ENCODE assay signal across 8 cellular contexts in the genomic region with DNA sequence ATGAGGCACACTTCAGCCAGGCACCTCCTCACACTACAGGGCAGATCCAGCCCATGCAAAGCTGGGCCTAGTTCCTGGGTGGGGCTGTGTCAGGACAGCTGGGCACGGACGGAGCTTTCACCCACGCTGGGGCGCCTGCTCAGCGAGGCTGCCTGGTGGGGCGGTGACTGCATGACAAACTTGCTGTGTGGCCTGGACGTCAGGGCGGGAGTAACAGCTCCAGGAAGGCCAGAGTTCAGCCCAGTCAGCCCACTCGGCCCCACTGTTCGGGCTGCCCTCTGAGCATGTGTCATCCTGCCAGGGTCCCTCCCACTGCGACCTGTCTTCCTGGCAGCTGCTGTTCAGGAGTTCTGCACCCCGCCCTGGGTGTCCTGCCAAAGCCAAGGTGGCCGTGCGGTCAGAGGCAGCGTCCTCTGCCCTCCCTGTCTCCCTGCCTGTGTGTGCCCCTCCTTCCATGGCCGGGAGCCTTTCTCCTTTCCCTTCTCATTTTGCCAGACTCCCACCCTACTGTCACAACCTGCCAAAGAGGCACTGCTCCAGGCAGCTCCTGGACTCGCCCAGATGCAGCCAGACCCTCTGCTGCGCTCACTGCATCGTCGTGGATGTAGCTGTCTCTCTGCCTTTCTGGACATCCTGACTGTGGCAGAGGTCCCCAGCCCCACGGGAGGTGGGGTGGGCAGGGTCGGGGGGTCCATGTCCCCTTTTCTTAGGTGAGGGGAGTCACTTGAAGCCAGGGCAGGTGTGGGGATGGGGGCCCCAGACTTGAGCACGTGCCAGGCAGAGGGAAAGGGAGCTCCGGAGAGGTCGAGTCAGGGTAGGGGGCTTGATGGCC. TPM values are rescaled to one million over a fixed set of nuclear protein-coding genes. Genes with fewer than 3 reads are reported as not detected.
DNase-seq lines count a peak whose midpoint lies in the region; ATAC-seq and TF ChIP-seq lines count a peak whose summit lies in the region.

No MANE protein-coding gene starts in this region.

- no peaks in the 10 kb centered on the region for H3K27me3 ChIP-seq in right atrium auricular region

- H3K4me3 ChIP-seq in right atrium auricular region (no peak overlapping the region), skin epidermis (no peak overlapping the region)

- DNase-seq in HCEC 1CT (peak; percentile 9), right atrium auricular region (ENCODE audit: low spot score) (peak; percentile 89), T-helper 1 cell (no peak), substantia nigra (lab: John Stamatoyannopoulos, UW) (no peak)
- no peak for DNase-seq in activated CD4-positive, CD25-positive, alpha-beta regulatory T cell treated with anti-CD3 and anti-CD28 coated beads, Interleukin-2, amount 50 U/mL, for 72 hours

- TF ChIP-seq CTCF in VCaP (conservative IDR thresholded peaks at IDR 0.05), result no peak
- no peak for TF ChIP-seq CTCF in right atrium auricular region (IDR thresholded peaks at IDR 0.05)

- H3K9me3 ChIP-seq in right atrium auricular region, result no peaks in the 10 kb centered on the region

- no peaks in the 10 kb centered on the region for H3K36me3 ChIP-seq in right atrium auricular region

- no peak for ATAC-seq in HG03039 (IDR thresholded peaks at IDR 0.05; ENCODE audit: unreplicated experiment)

- peaks cover 0 to 44% of the 10 kb centered on the region in 2 donors for H3K4me1 ChIP-seq in right atrium auricular region

- peak overlapping the region; percentile 91 for H3K27ac ChIP-seq in VCaP
- H3K27ac ChIP-seq in right atrium auricular region, result peak overlapping the region; percentile 47 to 57
- H3K27ac ChIP-seq in skin epidermis, result peak overlapping the region in 13 of 21 experiments; percentile 4 to 69 (median 27)
- no peak overlapping the region for H3K27ac ChIP-seq in substantia nigra (ENCODE audit: low read depth, low read length, poor library complexity, severe bottlenecking)

RNA-seq across cellular contexts. Expression of a gene that starts 33.0 kb away (rescaled TPM):
- total RNA-seq in right atrium auricular region, result 10 to 100 TPM; 47.5 to 69.4 TPM

RNA-seq across cellular contexts. Expression of a gene that starts 33.6 kb away (rescaled TPM):
- 10 to 100 TPM in 1 of 2 donors, 1 to 10 TPM in 1; 8.4 to 17.4 TPM for total RNA-seq in right atrium auricular region

RNA-seq across cellular contexts. Expression of a gene that starts 39.9 kb away (rescaled TPM):
- 10 to 100 TPM; 58.2 to 65.3 TPM for total RNA-seq in right atrium auricular region

RNA-seq across cellular contexts. Expression of a gene that starts 55.9 kb away (rescaled TPM):
- total RNA-seq in right atrium auricular region, result under 1 TPM in 1 of 2 donors, not detected in 1; 0.35 TPM

Comparison
In these comparisons a context has a peak if more than half of its experiments do, and no peak if none do; other contexts are left out.
1. DNase-seq: peak in HCEC 1CT (single experiment) and right atrium auricular region (single experiment); none in activated CD4-positive, CD25-positive, alpha-beta regulatory T cell treated with anti-CD3 and anti-CD28 coated beads, Interleukin-2, amount 50 U/mL, for 72 hours (single experiment), T-helper 1 cell (0 of 5) and substantia nigra (0 of 49).